18 cellular contexts compared by ENCODE assay signal in genomic region chr5:178516836-178517235, GRCh38.
DNase-seq lines count a peak whose midpoint lies in the region; FAIRE-seq and TF ChIP-seq lines count a peak whose summit lies in the region.
"Had no signal": no experiment of that assay in that cellular context is flagged by ENCODE, and none has a peak within 500 bp of the region (broad histone marks: within the 10 kb centered on the region; RNA-seq: fewer than 3 reads in every experiment).

No MANE protein-coding gene starts in this region.

- H2AFZ ChIP-seq in H9 (ENCODE audit: low read length): no peak overlapping the region
- H2AFZ ChIP-seq: GM23248 had no signal

- no peaks in the 10 kb centered on the region for H3K79me2 ChIP-seq in H9 (ENCODE audit: insufficient read depth, low read length)

- no CpG with 5 or more reads among the region's 8 CpGs for WGBS in H9 (ENCODE audit: extremely low coverage, insufficient read length, low lambda C conversion rate)
- WGBS in transverse colon (ENCODE audit: low coverage in 1 of 2), 2 donors: 88% methylated on average over 8 of the region's 8 CpGs; no CpG with 5 or more reads in 1 of the 2 donors

- H3K27ac ChIP-seq in H9 (ENCODE audit: insufficient read length, low read depth, low read length) (no peak overlapping the region), transverse colon (no peak overlapping the region)
- H3K27ac ChIP-seq: GM23248 had no signal

- H4K8ac ChIP-seq in H9 (replicated peaks; ENCODE audit: insufficient read length, low read depth, low read length): no peak overlapping the region

- H3T11ph ChIP-seq in H9 (ENCODE audit: low read length): no peak overlapping the region

- no peak overlapping the region for H2BK15ac ChIP-seq in H9 (ENCODE audit: low read depth, low read length)

- TF ChIP-seq CTCF in H9 (conservative IDR thresholded peaks at IDR 0.05) (no peak), endothelial cell (IDR thresholded peaks at IDR 0.05; ENCODE audit: unreplicated experiment) (no peak), transverse colon (IDR thresholded peaks at IDR 0.05) (no peak)

- H3K27me3 ChIP-seq in H9 (ENCODE audit: insufficient read depth, low read length) (no peaks in the 10 kb centered on the region), transverse colon (no peaks in the 10 kb centered on the region)

- no peak for TF ChIP-seq EP300 in transverse colon (IDR thresholded peaks at IDR 0.05; ENCODE audit: low read depth)

- no peak overlapping the region for H3K4me2 ChIP-seq in H9 (ENCODE audit: insufficient read depth, insufficient read length, low read length)

- DNase-seq in H9: no peak
- DNase-seq in Jurkat, Clone E6-1 (ENCODE audit: low read depth, low spot score): peak; percentile 29
- no peak for DNase-seq in endothelial cell (ENCODE audit: low spot score)
- DNase-seq in urothelium cell line (ENCODE audit: low spot score): no peak
- DNase-seq in activated naive CD4-positive, alpha-beta T cell treated with Interleukin-2 at 50 U/mL for 16 hours: no peak
- no peak for DNase-seq in transverse colon
- DNase-seq: C1 segment of cervical spinal cord; Calu3; CD4-positive, alpha-beta memory T cell; COR-L47; DMS153; EL; GDM1; GM23248; H7 had no signal

- no peak overlapping the region for H3K14ac ChIP-seq in H9 (ENCODE audit: insufficient read depth, low read length)

- no peak overlapping the region for H2BK12ac ChIP-seq in H9 (ENCODE audit: insufficient read length, low read depth, low read length)

- H3K4me3 Mint-ChIP-seq in H9: no peak overlapping the region
- no peak overlapping the region for H3K4me3 Mint-ChIP-seq in endothelial cell (ENCODE audit: unreplicated experiment)
- H3K4me3 Mint-ChIP-seq: CD4-positive, alpha-beta memory T cell had no signal

- H3K36me3 Mint-ChIP-seq in H9 (ENCODE audit: insufficient read depth in 1 of 3, low read depth in 3 of 3) (peaks cover 11 to 14% (median 11%) of the 10 kb centered on the region in 3 experiments), endothelial cell (ENCODE audit: low read depth, unreplicated experiment) (peaks cover 39% of the 10 kb centered on the region)
- H3K36me3 Mint-ChIP-seq: CD4-positive, alpha-beta memory T cell had no signal

- H3K18ac ChIP-seq in H9 (ENCODE audit: insufficient read length, low read depth, low read length): no peak overlapping the region

- intact Hi-C loops in transverse colon (cut with DNase I; ENCODE audit: low total_unique reads): no loop called here

- no peak overlapping the region for H2BK20ac ChIP-seq in H9 (ENCODE audit: low read depth, low read length, poor library complexity, severe bottlenecking)

- H4K20me1 ChIP-seq in H9 (ENCODE audit: control insufficient read depth, insufficient read depth, insufficient read length): no peaks in the 10 kb centered on the region

- H3K27ac Mint-ChIP-seq in H9 (peak overlapping the region in 2 of 3 experiments; percentile 60 to 68; a peak in 1 of 7 replicates), endothelial cell (ENCODE audit: unreplicated experiment) (peak overlapping the region; percentile 9)
- H3K27ac Mint-ChIP-seq: CD4-positive, alpha-beta memory T cell had no signal

- peaks cover 0 to under 1% of the 10 kb centered on the region in 2 experiments; a peak in 1 of 4 replicates for H3K4me1 Mint-ChIP-seq in H9
- H3K4me1 Mint-ChIP-seq in endothelial cell (ENCODE audit: unreplicated experiment): peaks cover 9% of the 10 kb centered on the region
- H3K4me1 Mint-ChIP-seq: CD4-positive, alpha-beta memory T cell had no signal

- no peak overlapping the region for H3K4me3 ChIP-seq in Jurkat, Clone E6-1 (ENCODE audit: low read length)
- no peak overlapping the region for H3K4me3 ChIP-seq in transverse colon
- H3K4me3 ChIP-seq: GM12878, GM23248 had no signal

- no peak overlapping the region for H4K5ac ChIP-seq in H9 (ENCODE audit: insufficient read length, low read depth, low read length)

- no peak overlapping the region for H3K23ac ChIP-seq in H9 (ENCODE audit: insufficient read length, low read depth, low read length)

- no peaks in the 10 kb centered on the region for H3K23me2 ChIP-seq in H9 (ENCODE audit: insufficient read length, low read depth, low read length, poor library complexity, severe bottlenecking)

- no peak for FAIRE-seq in urothelium cell line (lab: Jason Lieb, UNC)
- FAIRE-seq: GM12878, GM19239, H1 had no signal

- H3K9me3 ChIP-seq in H9 (ENCODE audit: control insufficient read depth, low read depth, low read length): peaks cover 17% of the 10 kb centered on the region
- H3K9me3 ChIP-seq in transverse colon: no peaks in the 10 kb centered on the region

- H2BK5ac ChIP-seq in H9 (ENCODE audit: insufficient read length, low read length): no peak overlapping the region

- H2AK5ac ChIP-seq in H9 (ENCODE audit: insufficient read length, low read length): no peak overlapping the region

- H3K27me3 Mint-ChIP-seq in H9 (ENCODE audit: low read depth): no peaks in the 10 kb centered on the region; the same call in none of the 2 replicates
- peaks cover 20% of the 10 kb centered on the region for H3K27me3 Mint-ChIP-seq in endothelial cell (ENCODE audit: unreplicated experiment)

- no peak for TF ChIP-seq POLR2A in transverse colon (IDR thresholded peaks at IDR 0.05)

- H3K36me3 ChIP-seq in transverse colon: no peaks in the 10 kb centered on the region

- no peak overlapping the region for H3K4ac ChIP-seq in H9 (ENCODE audit: low read depth, low read length)

- no peak overlapping the region for H2BK120ac ChIP-seq in H9 (ENCODE audit: low read depth, low read length, poor library complexity, severe bottlenecking)

- H3K4me1 ChIP-seq in H9 (ENCODE audit: insufficient read depth, low read length): no peaks in the 10 kb centered on the region
- H3K4me1 ChIP-seq in transverse colon: no peaks in the 10 kb centered on the region

- no peak overlapping the region for H3K9ac ChIP-seq in H9 (ENCODE audit: extremely low read depth, insufficient read length, low read length)
- H3K9ac ChIP-seq: GM23248 had no signal

- H3K56ac ChIP-seq in H9 (ENCODE audit: insufficient read length, low read depth, low read length): no peak overlapping the region

- in situ Hi-C loops in transverse colon (cut with MboI; ENCODE audit: low pct_ligation_motif_present in 1 of 4, low pct_unique_long_range_greater_than_20kb in 1 of 4, low sequenced_read_pairs in 3 of 4): no loop called here

- H3K79me1 ChIP-seq in H9 (ENCODE audit: insufficient read depth, low read depth, low read length, poor library complexity, severe bottlenecking): no peaks in the 10 kb centered on the region

- H3K9me3 Mint-ChIP-seq in H9: peaks cover 12 to 21% of the 10 kb centered on the region in 2 experiments
- H3K9me3 Mint-ChIP-seq in endothelial cell (ENCODE audit: unreplicated experiment): no peaks in the 10 kb centered on the region

- H4K91ac ChIP-seq in H9 (ENCODE audit: insufficient read length, low read depth, low read length): no peak overlapping the region
